ENCODE assay signal across 27 cellular contexts in genomic region chr2:149782566-149782965, GRCh38.
"Had no signal": no experiment of that assay in that cellular context is flagged by ENCODE, and none has a peak within 500 bp of the region (broad histone marks: within the 10 kb centered on the region; RNA-seq: fewer than 3 reads in every experiment).

No MANE protein-coding gene starts in this region.

- H3K4me3 ChIP-seq: body of pancreas, dorsolateral prefrontal cortex, esophagus squamous epithelium, gastrocnemius medialis, pancreas, transverse colon, uterus had no signal

- H3K4me1 Mint-ChIP-seq: activated naive CD8-positive, alpha-beta T cell treated with anti-CD3 and anti-CD28 coated beads, Interleukin-2, amount 50 U/mL, for 24 hours; mesothelial cell of epicardium; stimulated activated effector memory CD8-positive, alpha-beta T cell treated with anti-CD3 and anti-CD28 coated beads, Interleukin-12 subunit alpha, Interleukin-12 subunit beta, amount 100 ng/mL, for 72 hours; stimulated activated naive CD8-positive, alpha-beta T cell treated with anti-CD3 and anti-CD28 coated beads, Interleukin-15, amount 100 ng/mL, for 72 hours had no signal

- H3K9me3 Mint-ChIP-seq: activated T-helper 1 cell treated with anti-CD3 and anti-CD28 coated beads, Interleukin-12 subunit alpha, Interleukin-12 subunit beta, Interleukin-2, Interleukin-4 antibody, amounts not matched to agents 30 ng/mL and 10 ng/mL and 1 ng/mL, durations not matched to agents 14 hours and 24 hours and 36 hours had no signal

- DNase-seq: activated CD4-positive, alpha-beta T cell treated with anti-CD3 and anti-CD28 coated beads for 1 hour; activated CD4-positive, alpha-beta T cell treated with anti-CD3 and anti-CD28 coated beads, Interleukin-2, amount 50 U/mL, for 1 hour; activated CD8-positive, alpha-beta T cell treated with anti-CD3 and anti-CD28 coated beads, Interleukin-2, amount 10 ng/mL, durations not matched to agents 7 days and 5 days; activated gamma-delta T cell; activated naive CD4-positive, alpha-beta T cell treated with anti-CD3 and anti-CD28 coated beads, Interleukin-2, amount 50 U/mL, for 16 hours; activated naive CD8-positive, alpha-beta T cell treated with anti-CD3 and anti-CD28 coated beads, Interleukin-2, amount 50 U/mL, for 24 hours; anterior cingulate cortex; body of pancreas; caudate nucleus; dorsolateral prefrontal cortex; esophagus squamous epithelium; gastrocnemius medialis; head of caudate nucleus; left ventricle myocardium superior; mammary epithelial cell; pancreas; right cardiac atrium; stimulated activated CD4-positive, alpha-beta T cell treated with anti-CD3 and anti-CD28 coated beads, Interleukin-2, amount 100 ng/mL, for 24 hours; stimulated activated naive CD8-positive, alpha-beta T cell treated with anti-CD3 and anti-CD28 coated beads, Interleukin-15, amount 100 ng/mL, for 72 hours; transverse colon; uterus; WERI-Rb-1 had no signal

- H3K27me3 Mint-ChIP-seq: activated naive CD8-positive, alpha-beta T cell treated with anti-CD3 and anti-CD28 coated beads, Interleukin-2, amount 50 U/mL, for 24 hours; natural killer cell treated with Interleukin-12 subunit alpha and Interleukin-12 subunit beta and Interleukin-15 and Interleukin-18, amount 100 ng/mL, for 72 hours; stimulated activated naive CD8-positive, alpha-beta T cell treated with anti-CD3 and anti-CD28 coated beads, Interleukin-15, amount 100 ng/mL, for 72 hours had no signal

- H3K36me3 Mint-ChIP-seq: natural killer cell treated with Interleukin-12 subunit alpha and Interleukin-12 subunit beta and Interleukin-15 and Interleukin-18, amount 100 ng/mL, for 72 hours; stimulated activated effector memory CD8-positive, alpha-beta T cell treated with anti-CD3 and anti-CD28 coated beads, Interleukin-12 subunit alpha, Interleukin-12 subunit beta, amount 100 ng/mL, for 72 hours had no signal

- H3K27ac Mint-ChIP-seq: activated CD8-positive, alpha-beta T cell treated with anti-CD3 and anti-CD28 coated beads, Interleukin-2, amount 10 ng/mL, durations not matched to agents 7 days and 5 days; activated naive CD8-positive, alpha-beta T cell treated with anti-CD3 and anti-CD28 coated beads, Interleukin-2, amount 50 U/mL, for 24 hours; activated T-helper 1 cell treated with anti-CD3 and anti-CD28 coated beads, Interleukin-12 subunit alpha, Interleukin-12 subunit beta, Interleukin-2, Interleukin-4 antibody, amounts not matched to agents 30 ng/mL and 10 ng/mL and 1 ng/mL, durations not matched to agents 14 hours and 24 hours and 36 hours; mesothelial cell of epicardium; natural killer cell treated with Interleukin-12 subunit alpha and Interleukin-12 subunit beta and Interleukin-15 and Interleukin-18, amount 100 ng/mL, for 72 hours; stimulated activated effector memory CD8-positive, alpha-beta T cell treated with anti-CD3 and anti-CD28 coated beads, Interleukin-12 subunit alpha, Interleukin-12 subunit beta, amount 100 ng/mL, for 72 hours; stimulated activated naive CD8-positive, alpha-beta T cell treated with anti-CD3 and anti-CD28 coated beads, Interleukin-15, amount 100 ng/mL, for 72 hours; T-helper 2 cell treated with Interferon-gamma antibody and Interleukin-4, amounts not matched to agents 5 μg/mL and 100 μg/mL, for 36 hours had no signal

- H3K4me3 Mint-ChIP-seq: activated CD8-positive, alpha-beta T cell treated with anti-CD3 and anti-CD28 coated beads, Interleukin-2, amount 10 ng/mL, durations not matched to agents 7 days and 5 days; activated naive CD8-positive, alpha-beta T cell treated with anti-CD3 and anti-CD28 coated beads, Interleukin-2, amount 50 U/mL, for 24 hours; activated T-helper 1 cell treated with anti-CD3 and anti-CD28 coated beads, Interleukin-12 subunit alpha, Interleukin-12 subunit beta, Interleukin-2, Interleukin-4 antibody, amounts not matched to agents 30 ng/mL and 10 ng/mL and 1 ng/mL, durations not matched to agents 14 hours and 24 hours and 36 hours; mesothelial cell of epicardium; natural killer cell treated with Interleukin-12 subunit alpha and Interleukin-12 subunit beta and Interleukin-15 and Interleukin-18, amount 100 ng/mL, for 72 hours; stimulated activated effector memory CD8-positive, alpha-beta T cell treated with anti-CD3 and anti-CD28 coated beads, Interleukin-12 subunit alpha, Interleukin-12 subunit beta, amount 100 ng/mL, for 72 hours; stimulated activated naive CD8-positive, alpha-beta T cell treated with anti-CD3 and anti-CD28 coated beads, Interleukin-15, amount 100 ng/mL, for 72 hours; T-helper 2 cell treated with Interferon-gamma antibody and Interleukin-4, amounts not matched to agents 5 μg/mL and 100 μg/mL, for 36 hours had no signal
